ENCODE assay signal across 10 cellular contexts in the genomic region with DNA sequence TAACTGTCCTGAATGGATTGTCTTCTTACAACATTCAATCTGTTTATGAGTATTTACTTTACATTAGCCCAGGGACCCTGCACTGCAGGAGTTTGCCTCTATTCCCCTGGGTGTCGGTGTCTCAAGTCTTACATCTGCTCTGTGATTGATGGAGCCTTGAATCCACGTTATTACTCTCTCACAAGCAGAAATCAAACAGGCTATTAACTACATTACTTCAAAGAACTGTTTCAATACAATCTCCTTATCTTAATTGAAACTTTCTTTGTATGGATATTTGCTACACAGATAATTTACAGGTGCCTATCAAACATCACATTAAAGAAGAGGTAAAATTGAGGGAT. TPM values are rescaled to one million over a fixed set of nuclear protein-coding genes. Genes with fewer than 3 reads are reported as not detected.
DNase-seq lines count a peak whose midpoint lies in the region; ATAC-seq and TF ChIP-seq lines count a peak whose summit lies in the region.
"Had no signal": no experiment of that assay in that cellular context is flagged by ENCODE, and none has a peak within 500 bp of the region (broad histone marks: within the 10 kb centered on the region; RNA-seq: fewer than 3 reads in every experiment).

No MANE protein-coding gene starts in this region.

- H3K36me3 ChIP-seq in left ventricle myocardium inferior (no peaks in the 10 kb centered on the region), heart right ventricle (no peaks in the 10 kb centered on the region), uterus (no peaks in the 10 kb centered on the region)
- H3K36me3 ChIP-seq: thoracic aorta had no signal

- in situ Hi-C loops in GM13976 (cut with MboI; ENCODE audit: low sequenced_read_pairs, unreplicated experiment), result loop anchor here (10.0 kb wide), 1 partner anchor 346 kb away; no protein-coding TSS in a partner anchor

- H3K4me3 ChIP-seq in left ventricle myocardium inferior (no peak overlapping the region), heart right ventricle (no peak overlapping the region), dorsolateral prefrontal cortex (peak overlapping the region in 30 of 59 donors; percentile 45 to 76 (median 58)), uterus (no peak overlapping the region)

- TF ChIP-seq CTCF in left ventricle myocardium inferior (IDR thresholded peaks at IDR 0.05; ENCODE audit: borderline replicate concordance) (no peak), heart right ventricle (IDR thresholded peaks at IDR 0.05) (no peak), dorsolateral prefrontal cortex (IDR thresholded peaks at IDR 0.05 in 54 of 56, conservative IDR thresholded peaks at IDR 0.05 in 2 of 56; ENCODE audit: low read depth in 1 of 56, partially characterized antibody in 56 of 56) (no peak), uterus (IDR thresholded peaks at IDR 0.05) (no peak), GM13976 (IDR thresholded peaks at IDR 0.05; ENCODE audit: borderline replicate concordance, control extremely low read depth, extremely low read depth, insufficient read depth, missing control alignments) (no peak)

- DNase-seq in left ventricle myocardium inferior (no peak), heart right ventricle (no peak), NCI-H526 treated with DMSO at 0.1 percent for 48 hours (lab: John Stamatoyannopoulos, UW) (peak; percentile 12), dorsolateral prefrontal cortex (no peak), uterus (no peak), anterior cingulate cortex (lab: John Stamatoyannopoulos, UW) (no peak), GM13976 (ENCODE audit: low spot score) (no peak)
- DNase-seq: NCI-H187 treated with DMSO at 0.1 percent for 48 hours had no signal

- H3K27ac ChIP-seq in left ventricle myocardium inferior (replicated peaks), result peak overlapping the region; percentile 41
- peak overlapping the region in 2 of 10 donors; percentile 76 to 98 for H3K27ac ChIP-seq in heart right ventricle
- H3K27ac ChIP-seq in dorsolateral prefrontal cortex, result peak overlapping the region in 37 of 59 donors; percentile 4 to 97 (median 60)
- H3K27ac ChIP-seq in uterus, result peak overlapping the region; percentile 54 to 60
- H3K27ac ChIP-seq: thoracic aorta had no signal

- intact Hi-C loops in left ventricle myocardium inferior (cut with micrococcal nuclease), result loop anchor here (5.0 kb wide), 2 partner anchors 139 to 349 kb away; no protein-coding TSS in a partner anchor
- intact Hi-C loops in heart right ventricle (cut with DNase I), result loop anchor here in 9 of 10 donors (2.0 to 10.0 kb wide), 7 partner anchors 72 to 349 kb away; no protein-coding TSS in a partner anchor
- intact Hi-C loops in dorsolateral prefrontal cortex (cut with DNase I), result loop anchor here in 1 of 2 donors (5.0 to 10.0 kb wide), 2 partner anchors 144 to 344 kb away; no protein-coding TSS in a partner anchor
- intact Hi-C loops in uterus (cut with DNase I; ENCODE audit: low total_unique reads), result no loop called here

- H3K27me3 ChIP-seq in left ventricle myocardium inferior (ENCODE audit: low read depth) (no peaks in the 10 kb centered on the region), heart right ventricle (no peaks in the 10 kb centered on the region), dorsolateral prefrontal cortex (no peaks in the 10 kb centered on the region), uterus (no peaks in the 10 kb centered on the region)

- H3K9me3 ChIP-seq in left ventricle myocardium inferior (replicated peaks), result no peaks in the 10 kb centered on the region
- no peaks in the 10 kb centered on the region for H3K9me3 ChIP-seq in heart right ventricle
- H3K9me3 ChIP-seq in uterus, result no peaks in the 10 kb centered on the region
- H3K9me3 ChIP-seq: thoracic aorta had no signal

- H3K4me1 ChIP-seq in left ventricle myocardium inferior, result peaks cover 57% of the 10 kb centered on the region
- peaks cover 3 to 34% (median 15%) of the 10 kb centered on the region in 9 donors for H3K4me1 ChIP-seq in heart right ventricle
- H3K4me1 ChIP-seq in uterus, result peaks cover 0 to 4% of the 10 kb centered on the region in 2 donors

- no peak for TF ChIP-seq POLR2A in uterus (IDR thresholded peaks at IDR 0.05)

- 43 to 61% methylated on average over 2 of the region's 2 CpGs for WGBS in heart right ventricle, 2 donors

- ATAC-seq in heart right ventricle (no peak), HG02759 (IDR thresholded peaks at IDR 0.05; ENCODE audit: unreplicated experiment) (no peak)

RNA-seq across cellular contexts. Expression of gene ARID5B, which starts 3.1 kb away (rescaled TPM):
- total RNA-seq in left ventricle myocardium inferior, result 13.7 TPM
- 100 to 1,000 TPM in 1 of 10 donors, 10 to 100 TPM in 9; 12.9 to 108 (median 26.5) TPM for total RNA-seq in heart right ventricle
- polyA plus RNA-seq in heart right ventricle, result 1 to 10 TPM; 5.3 to 5.8 TPM
- 10 to 100 TPM; 24.8 to 70.5 (median 48.1) TPM for total RNA-seq in dorsolateral prefrontal cortex
- total RNA-seq in uterus, result 10 to 100 TPM; 38.7 to 64.1 (median 56.6) TPM

Comparison
In these comparisons a context has a peak if more than half of its experiments do, and no peak if none do; other contexts are left out.
1. H3K4me3 ChIP-seq: peak in dorsolateral prefrontal cortex (30 of 59); none in left ventricle myocardium inferior (single experiment), heart right ventricle (0 of 10) and uterus (0 of 2).